Comparison of ENCODE assay signal across 9 cellular contexts in genomic region chr13:42876810-42877550, GRCh38.
DNase-seq lines count a peak whose midpoint lies in the region; ATAC-seq and TF ChIP-seq lines count a peak whose summit lies in the region.
"Had no signal": no experiment of that assay in that cellular context is flagged by ENCODE, and none has a peak within 500 bp of the region (broad histone marks: within the 10 kb centered on the region; RNA-seq: fewer than 3 reads in every experiment).

No MANE protein-coding gene starts in this region.

- H3K9me3 ChIP-seq in SJSA1 (replicated peaks) (no peaks in the 10 kb centered on the region), right cardiac atrium (ENCODE audit: control insufficient read depth, low read length) (no peaks in the 10 kb centered on the region), esophagus squamous epithelium (peaks cover 0 to 5% (median 0%) of the 10 kb centered on the region in 3 donors), MG63 (peaks cover 16% of the 10 kb centered on the region)

- DNase-seq in AG04449 (ENCODE audit: low read depth, low spot score) (no peak), SJSA1 (ENCODE audit: low read depth in 1 of 2, low spot score in 2 of 2) (peak in 1 of 2 experiments; percentile 63), iPS-NIHi11 (ENCODE audit: low spot score) (peak; percentile 23), right cardiac atrium (no peak), esophagus squamous epithelium (lab: John Stamatoyannopoulos, UW) (no peak), MG63 (no peak), dorsolateral prefrontal cortex (no peak)
- DNase-seq: NCI-H2171 had no signal

- 81% methylated on average over 6 of the region's 6 CpGs for WGBS in right cardiac atrium
- WGBS in esophagus squamous epithelium, 2 donors = 25 to 43% methylated on average over 6 of the region's 6 CpGs

- POLR2A ChIA-PET in AG04449 (lab: Yijun Ruan, JAX) = no interaction called here

- H3K27ac ChIP-seq in SJSA1 = peak overlapping the region; percentile 80
- H3K27ac ChIP-seq in right cardiac atrium (ENCODE audit: low read length) = no peak overlapping the region
- H3K27ac ChIP-seq in esophagus squamous epithelium = no peak overlapping the region
- H3K27ac ChIP-seq in dorsolateral prefrontal cortex = no peak overlapping the region

- H3K36me3 ChIP-seq in SJSA1 (no peaks in the 10 kb centered on the region), esophagus squamous epithelium (no peaks in the 10 kb centered on the region), MG63 (no peaks in the 10 kb centered on the region; the same call in 1 of the 2 replicates)

- H3K27me3 ChIP-seq in SJSA1 (replicated peaks) (no peaks in the 10 kb centered on the region), right cardiac atrium (ENCODE audit: control insufficient read depth, insufficient read depth) (no peaks in the 10 kb centered on the region), esophagus squamous epithelium (no peaks in the 10 kb centered on the region), MG63 (no peaks in the 10 kb centered on the region), dorsolateral prefrontal cortex (no peaks in the 10 kb centered on the region)

- peaks cover 44% of the 10 kb centered on the region for H3K4me1 ChIP-seq in SJSA1 (replicated peaks)
- no peaks in the 10 kb centered on the region for H3K4me1 ChIP-seq in right cardiac atrium (ENCODE audit: control insufficient read depth, insufficient read depth, low read length)
- H3K4me1 ChIP-seq in esophagus squamous epithelium = peaks cover 0 to 21% (median 5%) of the 10 kb centered on the region in 3 donors

- TF ChIP-seq CTCF in AG04449 (IDR thresholded peaks at IDR 0.05; ENCODE audit: insufficient read depth, low read length, missing control alignments) (no peak), esophagus squamous epithelium (IDR thresholded peaks at IDR 0.05) (no peak), dorsolateral prefrontal cortex (IDR thresholded peaks at IDR 0.05 in 54 of 56, conservative IDR thresholded peaks at IDR 0.05 in 2 of 56; ENCODE audit: low read depth in 1 of 56, partially characterized antibody in 56 of 56) (no peak)

- H3K4me3 ChIP-seq in AG04449 (ENCODE audit: low read depth, low read length) (0 out of 2 replicates have a peak overlapping the region, but pooled peaks have one; percentile 2), SJSA1 (no peak overlapping the region), right cardiac atrium (ENCODE audit: low read length) (no peak overlapping the region), esophagus squamous epithelium (no peak overlapping the region), MG63 (no peak overlapping the region), dorsolateral prefrontal cortex (no peak overlapping the region)

- CTCF ChIA-PET in AG04449 (lab: Yijun Ruan, JAX) = interaction anchor here (1.0 to 2.9 kb wide), 5 partner anchors 10 to 283 kb away, joined by 3 to 12 read pairs (median 3); no protein-coding TSS in a partner anchor

- intact Hi-C loops in right cardiac atrium (cut with DNase I) (no loop called here), esophagus squamous epithelium (cut with DNase I) (no loop called here), dorsolateral prefrontal cortex (cut with DNase I) (no loop called here)

- TF ChIP-seq POLR2A in esophagus squamous epithelium (IDR thresholded peaks at IDR 0.05) = no peak

- ATAC-seq in GM21447 (IDR thresholded peaks at IDR 0.05; ENCODE audit: unreplicated experiment) (peak; percentile 15), right cardiac atrium (no peak)
